In genomic region chrX:63250253-63250868, GRCh38 we compare ENCODE assay signal across 8 cellular contexts.
DNase-seq lines count a peak whose midpoint lies in the region; ATAC-seq and TF ChIP-seq lines count a peak whose summit lies in the region.

No MANE protein-coding gene starts in this region.

- H3K27me3 ChIP-seq in RWPE2 (ENCODE audit: insufficient read depth, poor library complexity, severe bottlenecking) (no peaks in the 10 kb centered on the region), aorta (ENCODE audit: control insufficient read depth in 1 of 2, insufficient read depth in 2 of 2, low read length in 1 of 2) (no peaks in the 10 kb centered on the region)

- H3K27ac ChIP-seq in RWPE2 (ENCODE audit: poor library complexity, severe bottlenecking) (no peak overlapping the region), aorta (ENCODE audit: low read depth in 1 of 2, low read length in 2 of 2) (no peak overlapping the region)

- no peak overlapping the region for H3K27ac Mint-ChIP-seq in memory B cell

- H3K4me3 Mint-ChIP-seq in memory B cell = no peak overlapping the region

- DNase-seq in stimulated activated CD4-positive, alpha-beta T cell treated with anti-CD3 and anti-CD28 coated beads, Interleukin-15, amount 100 ng/mL, for 24 hours = peak; percentile 27
- DNase-seq in stimulated activated CD4-positive, alpha-beta T cell treated with anti-CD3 and anti-CD28 coated beads, Interleukin-12 subunit alpha, Interleukin-12 subunit beta, amount 100 ng/mL, for 4 hours = no peak
- DNase-seq in RWPE2 (ENCODE audit: low spot score) = no peak
- peak; percentile 79 to 80 for DNase-seq in dermis microvascular lymphatic vessel endothelial cell (ENCODE audit: low read depth in 2 of 2)
- DNase-seq in memory B cell (ENCODE audit: low spot score in 2 of 2) = peak; percentile 18 to 34
- DNase-seq in aorta = no peak
- no peak for DNase-seq in NCI-H524 treated with DMSO at 0.1 percent for 48 hours (lab: John Stamatoyannopoulos, UW)

- ATAC-seq in HG02938 (IDR thresholded peaks at IDR 0.05; ENCODE audit: unreplicated experiment) (peak; percentile 100), RWPE2 (ENCODE audit: low read depth) (peak; percentile 83), memory B cell (ENCODE audit: low read depth) (peak; percentile 81), aorta (ENCODE audit: low FRiP score) (peak; percentile 79)

- peak; percentile 72 for TF ChIP-seq CTCF in RWPE2 (IDR thresholded peaks at IDR 0.05; ENCODE audit: poor library complexity, severe bottlenecking)

- H3K4me1 Mint-ChIP-seq in memory B cell = no peaks in the 10 kb centered on the region

- 32 to 34% methylated on average over 3 of the region's 3 CpGs for WGBS in aorta, 2 donors

- no peak overlapping the region for H3K4me3 ChIP-seq in RWPE2 (ENCODE audit: severe bottlenecking)
- H3K4me3 ChIP-seq in aorta (ENCODE audit: low read length in 2 of 2) = no peak overlapping the region

- no peaks in the 10 kb centered on the region for H3K9me3 Mint-ChIP-seq in memory B cell

- H3K36me3 Mint-ChIP-seq in memory B cell = no peaks in the 10 kb centered on the region

- H3K27me3 Mint-ChIP-seq in memory B cell = peaks cover 1% of the 10 kb centered on the region

- intact Hi-C loops in aorta (cut with DNase I) = no loop called here

- H3K4me1 ChIP-seq in RWPE2 (ENCODE audit: insufficient read depth, poor library complexity, severe bottlenecking) = no peaks in the 10 kb centered on the region
- peaks cover 0 to 2% of the 10 kb centered on the region in 2 donors for H3K4me1 ChIP-seq in aorta (ENCODE audit: control insufficient read depth in 1 of 2, insufficient read depth in 2 of 2, low read length in 2 of 2)

- H3K36me3 ChIP-seq in RWPE2 (ENCODE audit: low read depth) (no peaks in the 10 kb centered on the region), aorta (ENCODE audit: control insufficient read depth in 1 of 2, insufficient read depth in 2 of 2, low read length in 1 of 2) (no peaks in the 10 kb centered on the region)

- no peaks in the 10 kb centered on the region for H3K9me3 ChIP-seq in RWPE2 (ENCODE audit: severe bottlenecking)
- H3K9me3 ChIP-seq in aorta (ENCODE audit: control insufficient read depth, low read length) = no peaks in the 10 kb centered on the region

Comparison
In these comparisons a context has a peak if more than half of its experiments do, and no peak if none do; other contexts are left out.
1. DNase-seq: peak in stimulated activated CD4-positive, alpha-beta T cell treated with anti-CD3 and anti-CD28 coated beads, Interleukin-15, amount 100 ng/mL, for 24 hours (single experiment), dermis microvascular lymphatic vessel endothelial cell (2 of 2) and memory B cell (2 of 2); none in stimulated activated CD4-positive, alpha-beta T cell treated with anti-CD3 and anti-CD28 coated beads, Interleukin-12 subunit alpha, Interleukin-12 subunit beta, amount 100 ng/mL, for 4 hours (single experiment), RWPE2 (single experiment), aorta (0 of 2) and NCI-H524 treated with DMSO at 0.1 percent for 48 hours (single experiment).
2. Peak in every context shown above with its lines, with median percentiles within 50 percentile points of each other: ATAC-seq.